10 cellular contexts compared by ENCODE assay signal in genomic region chr5:147482426-147483196, GRCh38. TPM values are rescaled to one million over a fixed set of nuclear protein-coding genes. Genes with fewer than 3 reads are reported as not detected.
A peak's percentile ranks its signal among the peaks of the same experiment; 100 is the strongest.
DNase-seq lines count a peak whose midpoint lies in the region; ATAC-seq, FAIRE-seq and TF ChIP-seq lines count a peak whose summit lies in the region.
"Had no signal": no experiment of that assay in that cellular context is flagged by ENCODE, and none has a peak within 500 bp of the region (broad histone marks: within the 10 kb centered on the region; RNA-seq: fewer than 3 reads in every experiment).

No MANE protein-coding gene starts in this region.

- H3K27me3 ChIP-seq in endothelial cell of umbilical vein (ENCODE audit: control insufficient read depth in 2 of 2, insufficient read depth in 2 of 2, low read length in 2 of 2) = no peaks in the 10 kb centered on the region
- no peaks in the 10 kb centered on the region for H3K27me3 ChIP-seq in osteoblast (ENCODE audit: insufficient read depth, low read length)

- TF ChIP-seq CTCF in endothelial cell of umbilical vein (IDR thresholded peaks at IDR 0.05; ENCODE audit: extremely low read depth in 1 of 2, insufficient read depth in 1 of 2, low read depth in 1 of 2, low read length in 2 of 2) (no peak), osteoblast (IDR thresholded peaks at IDR 0.05; ENCODE audit: extremely low read depth, low read depth, low read length) (no peak), GM20000 (IDR thresholded peaks at IDR 0.05; ENCODE audit: extremely low read depth, missing control alignments) (no peak)

- H3K79me2 ChIP-seq in endothelial cell of umbilical vein (ENCODE audit: control insufficient read depth, insufficient read depth, low read length) (peaks cover 50% of the 10 kb centered on the region), osteoblast (ENCODE audit: insufficient read depth, low read length) (peaks cover 25% of the 10 kb centered on the region)

- TF ChIP-seq POLR2A in GM18505 (IDR thresholded peaks at IDR 0.05; ENCODE audit: borderline replicate concordance, extremely low read depth, insufficient read depth, insufficient read length) (no peak), endothelial cell of umbilical vein (IDR thresholded peaks at IDR 0.05; ENCODE audit: low read depth, low read length) (no peak)

- H3K4me1 ChIP-seq in endothelial cell of umbilical vein (ENCODE audit: control insufficient read depth, extremely low read depth, insufficient read depth, low read length) (peaks cover 77% of the 10 kb centered on the region), osteoblast (ENCODE audit: insufficient read depth, low read length) (peaks cover 55% of the 10 kb centered on the region)

- H3K4me3 ChIP-seq in endothelial cell of umbilical vein (replicated peaks in 1 of 3; ENCODE audit: insufficient read depth in 1 of 3, low read depth in 1 of 3, low read length in 3 of 3) (no peak overlapping the region), osteoblast (ENCODE audit: insufficient read depth, low read length) (no peak overlapping the region)

- ATAC-seq in GM18505 (IDR thresholded peaks at IDR 0.05; ENCODE audit: unreplicated experiment) (peak; percentile 18), GM21447 (IDR thresholded peaks at IDR 0.05; ENCODE audit: unreplicated experiment) (no peak), GM18511 (IDR thresholded peaks at IDR 0.05; ENCODE audit: unreplicated experiment) (no peak)

- no peaks in the 10 kb centered on the region for H3K36me3 ChIP-seq in endothelial cell of umbilical vein (ENCODE audit: control insufficient read depth in 2 of 2, extremely low read depth in 1 of 2, insufficient read depth in 2 of 2, low read length in 2 of 2)
- H3K36me3 ChIP-seq in osteoblast (ENCODE audit: insufficient read depth, low read length) = no peaks in the 10 kb centered on the region

- DNase-seq in NCI-H524 treated with DMSO at 0.1 percent for 48 hours (lab: John Stamatoyannopoulos, UW) (peak; percentile 8), endothelial cell of umbilical vein (ENCODE audit: low read depth, low spot score) (peak; percentile 61), osteoblast (ENCODE audit: insufficient read length, low spot score, missing footprints) (no peak), GM20000 (ENCODE audit: low spot score) (no peak)
- no peak for DNase-seq in stimulated activated CD4-positive, alpha-beta T cell treated with anti-CD3 and anti-CD28 coated beads, Interleukin-2, amount 100 ng/mL, for 24 hours
- DNase-seq: amniotic stem cell; stimulated activated naive CD4-positive, alpha-beta T cell had no signal

- peak overlapping the region; percentile 83 for H3K9ac ChIP-seq in endothelial cell of umbilical vein (replicated peaks; ENCODE audit: extremely low read depth, insufficient read depth, low read length)

- H3K27ac ChIP-seq in endothelial cell of umbilical vein (ENCODE audit: insufficient read depth, low read depth, low read length) = peak overlapping the region; percentile 98
- peak overlapping the region; percentile 100 for H3K27ac ChIP-seq in osteoblast (ENCODE audit: low read depth, low read length)

- intact Hi-C loops in endothelial cell of umbilical vein (cut with micrococcal nuclease) = loop anchor here (10.0 kb wide), 1 partner anchor 902 kb away; the partner anchor contains the start of gene FBXO38

- H4K20me1 ChIP-seq in endothelial cell of umbilical vein (replicated peaks; ENCODE audit: control insufficient read depth, extremely low read depth, insufficient read depth, low read length) = no peaks in the 10 kb centered on the region
- H4K20me1 ChIP-seq in osteoblast (ENCODE audit: insufficient read depth, low read length) = no peaks in the 10 kb centered on the region

- H3K9me3 ChIP-seq in endothelial cell of umbilical vein (replicated peaks; ENCODE audit: control insufficient read depth, insufficient read depth, low read length) (no peaks in the 10 kb centered on the region), osteoblast (ENCODE audit: low read depth, low read length) (no peaks in the 10 kb centered on the region)

- H3K4me2 ChIP-seq in endothelial cell of umbilical vein (ENCODE audit: insufficient read depth, low read length) (peak overlapping the region; percentile 63), osteoblast (ENCODE audit: insufficient read depth, low read length) (peak overlapping the region; percentile 21)

- no TSS peak for BruUV-seq in endothelial cell of umbilical vein (replicated peaks; lab: Mats Ljungman, UMichigan)

- dilution Hi-C loops in endothelial cell of umbilical vein (cut with MboI; ENCODE audit: extremely low pct_ligation_motif_present, low sequenced_read_pairs) = no loop called here

- FAIRE-seq in endothelial cell of umbilical vein (lab: Jason Lieb, UNC) = no peak

- no peaks in the 10 kb centered on the region for H3K9me1 ChIP-seq in endothelial cell of umbilical vein (replicated peaks; ENCODE audit: control insufficient read depth, extremely low read depth, insufficient read depth, low read length)

- POLR2A ChIA-PET in endothelial cell of umbilical vein (lab: Charles Lee) = interaction anchor here (0.9 kb wide), 1 partner anchor 11 kb away, joined by 3 read pairs; no protein-coding TSS in a partner anchor

- CTCF ChIA-PET in endothelial cell of umbilical vein (lab: Charles Lee) = interaction anchor here (0.9 to 4.6 kb wide), 13 partner anchors 9 to 294 kb away, joined by 3 to 23 read pairs (median 5); partner anchors contain the start of gene DPYSL3

- H2AFZ ChIP-seq in endothelial cell of umbilical vein (ENCODE audit: low read depth, low read length) (no peak overlapping the region), osteoblast (ENCODE audit: low read length) (no peak overlapping the region)

TF ChIP-seq in endothelial cell of umbilical vein, 7 proteins besides CTCF, POLR2A, EP300 and RAD21:
- no peak for TF ChIP-seq POLR2AphosphoS5 (IDR thresholded peaks at IDR 0.05; ENCODE audit: insufficient read depth, low read depth, low read length)

RNA-seq across cellular contexts. Expression of gene DPYSL3, which starts 27.3 kb away (rescaled TPM):
- total RNA-seq in endothelial cell of umbilical vein = 142 and 146 TPM in 2 replicates
- polyA plus RNA-seq in endothelial cell of umbilical vein = 80.3 and 81.6 TPM in 2 replicates
- 88.1 and 93.4 TPM in 2 replicates for polyA plus RNA-seq in endothelial cell of umbilical vein (2011; cell fraction: cytosol; rRNA removed)
- 165 and 213 TPM in 2 replicates for polyA plus RNA-seq in endothelial cell of umbilical vein (2011; cell fraction: nucleus; rRNA removed)
- 70.9 and 78.2 TPM in 2 replicates for polyA plus RNA-seq in endothelial cell of umbilical vein (2012)
- polyA minus RNA-seq in endothelial cell of umbilical vein = 154 and 180 TPM in 2 replicates
- not detected for polyA minus RNA-seq in endothelial cell of umbilical vein (2011; cell fraction: cytosol; rRNA and poly(A)+ RNA removed)
- polyA minus RNA-seq in endothelial cell of umbilical vein (2011; cell fraction: nucleus; rRNA and poly(A)+ RNA removed) = 111 and 158 TPM in 2 replicates
- total RNA-seq in osteoblast = 80.4 and 119 TPM in 2 replicates

Comparison
In these comparisons a context has a peak if more than half of its experiments do, and no peak if none do; other contexts are left out.
1. DNase-seq: peak in NCI-H524 treated with DMSO at 0.1 percent for 48 hours (single experiment) and endothelial cell of umbilical vein (single experiment); none in osteoblast (single experiment), stimulated activated CD4-positive, alpha-beta T cell treated with anti-CD3 and anti-CD28 coated beads, Interleukin-2, amount 100 ng/mL, for 24 hours (0 of 2) and GM20000 (single experiment).